8 cellular contexts compared by ENCODE assay signal in the genomic region with DNA sequence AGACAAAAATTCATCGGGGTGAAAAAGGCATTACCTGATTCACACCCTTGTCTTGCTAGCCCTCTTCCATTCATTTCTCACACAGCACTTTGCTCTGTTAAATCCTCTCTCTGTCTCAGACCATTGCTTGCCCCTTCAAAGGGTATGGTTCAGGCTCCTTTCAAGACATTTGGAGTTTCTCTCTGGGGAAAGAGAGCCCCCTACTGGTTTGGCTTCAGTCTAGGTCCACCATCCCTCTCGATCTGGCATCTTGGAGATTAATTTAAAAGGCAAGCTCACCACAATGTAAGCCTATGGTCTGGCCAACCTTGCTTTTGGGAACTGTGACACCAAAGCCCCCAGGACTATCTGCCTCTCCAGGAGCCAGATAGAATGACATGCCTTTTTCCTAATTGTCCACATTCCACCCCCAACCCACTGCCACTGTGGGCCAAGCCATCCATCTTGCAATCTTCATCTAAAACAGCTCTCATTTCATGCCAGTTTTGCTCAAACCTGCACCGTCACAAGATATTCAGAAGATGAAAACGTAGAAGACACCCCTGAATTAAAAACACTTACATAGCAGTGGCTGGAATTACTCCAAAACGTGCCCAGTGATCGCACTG.
A peak's percentile ranks its signal among the peaks of the same experiment; 100 is the strongest.
DNase-seq lines count a peak whose midpoint lies in the region; ATAC-seq, FAIRE-seq and TF ChIP-seq lines count a peak whose summit lies in the region.

No MANE protein-coding gene starts in this region.

- H3K27ac ChIP-seq in osteoblast (ENCODE audit: low read depth, low read length), result no peak overlapping the region

- no peak overlapping the region for H3K4me2 ChIP-seq in osteoblast (ENCODE audit: insufficient read depth, low read length)

- no peak overlapping the region for H2AFZ ChIP-seq in osteoblast (ENCODE audit: low read length)

- peaks cover 16% of the 10 kb centered on the region for H3K27me3 Mint-ChIP-seq in WTC11 (ENCODE audit: low read depth)

- ATAC-seq in GM19023 (IDR thresholded peaks at IDR 0.05; ENCODE audit: unreplicated experiment) (peak; percentile 80), HG03060 (IDR thresholded peaks at IDR 0.05; ENCODE audit: low read depth, unreplicated experiment) (peak; percentile 60), WTC11 (peak; percentile 93), HG02840 (IDR thresholded peaks at IDR 0.05; ENCODE audit: low FRiP score, unreplicated experiment) (no peak)

- H3K36me3 ChIP-seq in osteoblast (ENCODE audit: insufficient read depth, low read length), result peaks cover 4% of the 10 kb centered on the region

- H3K27ac Mint-ChIP-seq in WTC11, result no peak overlapping the region

- peak; percentile 81 for FAIRE-seq in D721Med (lab: Jason Lieb, UNC)

- H3K4me1 Mint-ChIP-seq in WTC11, result no peaks in the 10 kb centered on the region

- H3K4me3 ChIP-seq in fibroblast of pulmonary artery (replicated peaks; ENCODE audit: low read depth, low read length), result no peak overlapping the region
- no peak overlapping the region for H3K4me3 ChIP-seq in osteoblast (ENCODE audit: insufficient read depth, low read length)

- TF ChIP-seq CTCF in D721Med (IDR thresholded peaks at IDR 0.05; ENCODE audit: insufficient read depth, missing control alignments), result peak; percentile 74
- peak; percentile 76 for TF ChIP-seq CTCF in WTC11 (IDR thresholded peaks at IDR 0.05)
- TF ChIP-seq CTCF in fibroblast of pulmonary artery (IDR thresholded peaks at IDR 0.05; ENCODE audit: low read length, missing control alignments), result peak; percentile 88
- peak; percentile 59 for TF ChIP-seq CTCF in osteoblast (IDR thresholded peaks at IDR 0.05; ENCODE audit: extremely low read depth, low read depth, low read length)

- no peaks in the 10 kb centered on the region for H3K9me3 Mint-ChIP-seq in WTC11

- no peaks in the 10 kb centered on the region for H3K4me1 ChIP-seq in osteoblast (ENCODE audit: insufficient read depth, low read length)

- no peaks in the 10 kb centered on the region for H3K9me3 ChIP-seq in osteoblast (ENCODE audit: low read depth, low read length)

- no peak overlapping the region for H3K4me3 Mint-ChIP-seq in WTC11

- CTCF ChIA-PET in WTC11 (lab: Charles Lee), result interaction anchor here (0.6 to 3.5 kb wide), 34 partner anchors 8 to 536 kb away, joined by 3 to 37 read pairs (median 4); a partner anchor contains a TSS

- H4K20me1 ChIP-seq in osteoblast (ENCODE audit: insufficient read depth, low read length), result no peaks in the 10 kb centered on the region

- H3K27me3 ChIP-seq in osteoblast (ENCODE audit: insufficient read depth, low read length), result no peaks in the 10 kb centered on the region

- DNase-seq in D721Med (ENCODE audit: insufficient read length, low spot score) (peak; percentile 61), NCI-H2107 (lab: John Stamatoyannopoulos, UW) (peak; percentile 27), WTC11 (ENCODE audit: low spot score) (peak; percentile 56), fibroblast of pulmonary artery (ENCODE audit: low read depth) (peak; percentile 81), osteoblast (ENCODE audit: insufficient read length, low spot score, missing footprints) (no peak)

- no peaks in the 10 kb centered on the region for H3K36me3 Mint-ChIP-seq in WTC11

- no peaks in the 10 kb centered on the region for H3K79me2 ChIP-seq in osteoblast (ENCODE audit: insufficient read depth, low read length)

- POLR2A ChIA-PET in WTC11 (lab: Charles Lee), result no interaction called here

TF ChIP-seq in WTC11, 78 proteins besides CTCF, POLR2A, EP300 and RAD21:
- TF ChIP-seq ZNF121 (CRISPR knock-in tag; IDR thresholded peaks at IDR 0.05), result no peak
- TF ChIP-seq, protein P1, sequence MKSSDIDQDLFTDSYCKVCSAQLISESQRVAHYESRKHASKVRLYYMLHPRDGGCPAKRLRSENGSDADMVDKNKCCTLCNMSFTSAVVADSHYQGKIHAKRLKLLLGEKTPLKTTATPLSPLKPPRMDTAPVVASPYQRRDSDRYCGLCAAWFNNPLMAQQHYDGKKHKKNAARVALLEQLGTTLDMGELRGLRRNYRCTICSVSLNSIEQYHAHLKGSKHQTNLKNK (CRISPR knock-in tag; IDR thresholded peaks at IDR 0.05), result no peak
